ENCODE assay signal across 15 cellular contexts in genomic region chr2:47429795-47430194, GRCh38. TPM values are rescaled to one million over a fixed set of nuclear protein-coding genes. Genes with fewer than 3 reads are reported as not detected.
DNase-seq lines count a peak whose midpoint lies in the region; ATAC-seq and TF ChIP-seq lines count a peak whose summit lies in the region.
"Had no signal": no experiment of that assay in that cellular context is flagged by ENCODE, and none has a peak within 500 bp of the region (broad histone marks: within the 10 kb centered on the region; RNA-seq: fewer than 3 reads in every experiment).

No MANE protein-coding gene starts in this region.

- H3K4me3 Mint-ChIP-seq in osteocyte (ENCODE audit: unreplicated experiment): no peak overlapping the region
- no peak overlapping the region for H3K4me3 Mint-ChIP-seq in stimulated activated memory B cell treated with anti-CD40 and anti-IgM and Interleukin-4, amounts not matched to agents 10 μg/mL and 1 μg/mL and 100 μg/mL, for 72 hours
- H3K4me3 Mint-ChIP-seq: activated T-cell treated with anti-CD3 and anti-CD28 coated beads, Interleukin-2, amount 50 U/mL, for 72 hours had no signal

- H3K27ac ChIP-seq in brain microvascular endothelial cell: no peak overlapping the region
- H3K27ac ChIP-seq: gastrocnemius medialis had no signal

- no peak for ATAC-seq in stimulated activated memory B cell treated with anti-CD40 and anti-IgM and Interleukin-4, amounts not matched to agents 10 μg/mL and 1 μg/mL and 100 μg/mL, for 72 hours
- ATAC-seq: activated T-cell treated with anti-CD3 and anti-CD28 coated beads, Interleukin-2, amount 50 U/mL, for 72 hours; gastrocnemius medialis; right cardiac atrium had no signal

- H3K36me3 Mint-ChIP-seq in osteocyte (ENCODE audit: unreplicated experiment): peaks cover 13% of the 10 kb centered on the region
- H3K36me3 Mint-ChIP-seq in stimulated activated memory B cell treated with anti-CD40 and anti-IgM and Interleukin-4, amounts not matched to agents 10 μg/mL and 1 μg/mL and 100 μg/mL, for 72 hours: peaks cover 34% of the 10 kb centered on the region

- H3K27me3 Mint-ChIP-seq in osteocyte (ENCODE audit: unreplicated experiment): no peaks in the 10 kb centered on the region
- H3K27me3 Mint-ChIP-seq in stimulated activated memory B cell treated with anti-CD40 and anti-IgM and Interleukin-4, amounts not matched to agents 10 μg/mL and 1 μg/mL and 100 μg/mL, for 72 hours: no peaks in the 10 kb centered on the region

- no peaks in the 10 kb centered on the region for H3K36me3 ChIP-seq in brain microvascular endothelial cell (replicated peaks)

- no peak for TF ChIP-seq CTCF in AG10803 (conservative IDR thresholded peaks at IDR 0.05; ENCODE audit: low read length)
- TF ChIP-seq CTCF in brain microvascular endothelial cell (IDR thresholded peaks at IDR 0.05; ENCODE audit: low read depth, low read length, missing control alignments): no peak
- no peak for TF ChIP-seq CTCF in osteocyte (IDR thresholded peaks at IDR 0.05)

- H3K27ac Mint-ChIP-seq in osteocyte (ENCODE audit: unreplicated experiment): no peak overlapping the region
- no peak overlapping the region for H3K27ac Mint-ChIP-seq in stimulated activated memory B cell treated with anti-CD40 and anti-IgM and Interleukin-4, amounts not matched to agents 10 μg/mL and 1 μg/mL and 100 μg/mL, for 72 hours
- H3K27ac Mint-ChIP-seq: activated T-cell treated with anti-CD3 and anti-CD28 coated beads, Interleukin-2, amount 50 U/mL, for 72 hours had no signal

- H3K9me3 Mint-ChIP-seq in osteocyte (ENCODE audit: unreplicated experiment): no peaks in the 10 kb centered on the region
- peaks cover 3% of the 10 kb centered on the region for H3K9me3 Mint-ChIP-seq in stimulated activated memory B cell treated with anti-CD40 and anti-IgM and Interleukin-4, amounts not matched to agents 10 μg/mL and 1 μg/mL and 100 μg/mL, for 72 hours
- H3K9me3 Mint-ChIP-seq: activated T-cell treated with anti-CD3 and anti-CD28 coated beads, Interleukin-2, amount 50 U/mL, for 72 hours had no signal

- DNase-seq in AG10803 (ENCODE audit: low read depth) (peak; percentile 68), LHCN-M2 (ENCODE audit: low read depth) (peak; percentile 39), brain microvascular endothelial cell (peak; percentile 28), hepatic stellate cell (ENCODE audit: low spot score) (peak; percentile 14), NCI-H1417 treated with DMSO at 0.1 percent for 48 hours (lab: John Stamatoyannopoulos, UW) (no peak), osteocyte (ENCODE audit: extremely low spot score, unreplicated experiment) (no peak)
- no peak for DNase-seq in activated naive CD4-positive, alpha-beta T cell (lab: John Stamatoyannopoulos, UW)
- DNase-seq: activated CD4-positive, alpha-beta T cell treated with anti-CD3 and anti-CD28 coated beads for 48 hours; activated T-cell treated with anti-CD3 and anti-CD28 coated beads, Interleukin-2, amount 50 U/mL, for 72 hours; amniotic stem cell; gastrocnemius medialis; NCI-H2171 treated with DMSO at 0.1 percent for 48 hours; right cardiac atrium; T1000 had no signal

- H3K4me3 ChIP-seq in AG10803 (ENCODE audit: low read length) (no peak overlapping the region), brain microvascular endothelial cell (ENCODE audit: low read depth, low read length) (no peak overlapping the region)
- H3K4me3 ChIP-seq: gastrocnemius medialis had no signal

- no peaks in the 10 kb centered on the region for H3K4me1 Mint-ChIP-seq in osteocyte (ENCODE audit: unreplicated experiment)
- H3K4me1 Mint-ChIP-seq in stimulated activated memory B cell treated with anti-CD40 and anti-IgM and Interleukin-4, amounts not matched to agents 10 μg/mL and 1 μg/mL and 100 μg/mL, for 72 hours: no peaks in the 10 kb centered on the region

- H3K27me3 ChIP-seq in brain microvascular endothelial cell (replicated peaks): no peaks in the 10 kb centered on the region
- H3K27me3 ChIP-seq: gastrocnemius medialis had no signal

- in situ Hi-C loops in brain microvascular endothelial cell (cut with HindIII; ENCODE audit: low pct_ligation_motif_present, low sequenced_read_pairs): no loop called here

RNA-seq across cellular contexts. Expression of gene MSH2, which starts 26.8 kb away (rescaled TPM):
- total RNA-seq in LHCN-M2 (2014; rRNA removed) (54.2 and 55.3 TPM in 2 replicates), osteocyte (27.0 and 28.7 TPM in 2 replicates)
- 12.5 TPM for polyA plus RNA-seq in LHCN-M2 (2012)

Comparison
In these comparisons a context has a peak if more than half of its experiments do, and no peak if none do; other contexts are left out.
1. DNase-seq: peak in AG10803 (single experiment), LHCN-M2 (single experiment), brain microvascular endothelial cell (single experiment) and hepatic stellate cell (single experiment); none in activated naive CD4-positive, alpha-beta T cell (0 of 4), NCI-H1417 treated with DMSO at 0.1 percent for 48 hours (single experiment) and osteocyte (single experiment).